8 cellular contexts compared by ENCODE assay signal in the genomic region with DNA sequence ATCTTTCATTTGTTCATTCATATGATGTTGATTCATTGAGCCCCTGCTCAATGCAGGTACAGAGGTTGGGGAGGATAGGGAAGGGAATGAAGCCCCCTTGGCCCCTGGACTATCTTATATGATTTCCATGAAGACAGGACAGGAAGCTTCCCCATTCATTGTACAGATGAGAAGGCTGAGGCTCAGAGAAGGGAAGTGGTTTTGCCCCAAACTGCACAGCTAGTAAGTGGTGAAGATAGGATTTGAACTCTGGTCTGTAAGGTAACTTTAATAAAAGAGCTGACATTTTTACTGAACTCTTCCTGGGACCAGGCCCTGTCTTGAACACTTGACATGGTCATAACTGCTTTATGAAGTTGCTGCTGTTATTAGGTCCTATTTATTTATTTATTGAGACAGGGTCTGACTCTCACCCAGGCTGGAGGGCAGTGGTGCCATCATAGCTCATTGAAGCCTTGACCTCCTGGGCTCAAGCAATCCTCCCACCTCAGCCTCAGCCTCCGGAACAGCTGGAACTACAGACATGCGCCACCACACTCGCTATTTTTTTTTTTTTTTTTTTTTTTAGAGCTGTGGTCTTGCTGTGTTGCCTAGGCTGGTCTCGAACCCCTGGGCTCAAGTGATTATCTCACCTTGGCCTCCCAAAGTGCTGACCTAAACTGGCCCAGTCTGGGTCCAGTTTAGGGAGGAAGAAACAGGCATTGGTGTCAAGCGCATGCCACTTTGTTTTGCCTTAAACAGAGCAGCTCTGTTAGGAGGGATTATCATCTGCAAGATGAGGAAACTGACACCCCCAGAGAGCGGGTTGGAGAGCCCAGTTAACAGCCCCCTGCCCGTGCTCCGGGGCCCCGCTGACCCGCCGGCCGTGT. TPM values are rescaled to one million over a fixed set of nuclear protein-coding genes. Genes with fewer than 3 reads are reported as not detected.
A peak's percentile ranks its signal among the peaks of the same experiment; 100 is the strongest.
DNase-seq lines count a peak whose midpoint lies in the region; ATAC-seq, FAIRE-seq and TF ChIP-seq lines count a peak whose summit lies in the region.

No MANE protein-coding gene starts in this region.

- intact Hi-C loops in PC-9 (cut with micrococcal nuclease; ENCODE audit: unreplicated experiment) (loop anchor here (2.0 kb wide), 1 partner anchor 19 kb away; no protein-coding TSS in a partner anchor), psoas muscle (cut with DNase I) (loop anchor here (2.0 kb wide), 1 partner anchor 57 kb away; no protein-coding TSS in a partner anchor)

- no peak for ATAC-seq in psoas muscle
- ATAC-seq in HG02885 (IDR thresholded peaks at IDR 0.05; ENCODE audit: poor library complexity, unreplicated experiment) = no peak
- ATAC-seq in HG03025 (IDR thresholded peaks at IDR 0.05; ENCODE audit: low FRiP score, unreplicated experiment) = no peak

- H3K27ac ChIP-seq in PC-9 (no peak overlapping the region), esophagus (ENCODE audit: low read depth in 2 of 2, low read length in 1 of 2) (peak overlapping the region; percentile 88 to 91), psoas muscle (peak overlapping the region; percentile 88)

- H3K79me2 ChIP-seq in PC-9 (ENCODE audit: low read depth) = no peaks in the 10 kb centered on the region

- no peaks in the 10 kb centered on the region for H3K9me2 ChIP-seq in PC-9 (ENCODE audit: insufficient read depth)

- FAIRE-seq in GM12892 (lab: Jason Lieb, UNC) = no peak

- TF ChIP-seq POLR2A in GM12892 (IDR thresholded peaks at IDR 0.05; ENCODE audit: low read depth, low read length) = no peak

- peaks cover 19% of the 10 kb centered on the region; the same call in 1 of the 2 replicates for H3K4me1 ChIP-seq in PC-9 (replicated peaks; ENCODE audit: insufficient read depth)
- H3K4me1 ChIP-seq in esophagus (ENCODE audit: control insufficient read depth in 2 of 2, insufficient read depth in 2 of 2, low read length in 1 of 2) = peaks cover 2 to 7% of the 10 kb centered on the region in 2 donors
- H3K4me1 ChIP-seq in psoas muscle = peaks cover 14% of the 10 kb centered on the region

- no peaks in the 10 kb centered on the region for H3K9me3 ChIP-seq in PC-9 (ENCODE audit: insufficient read depth, low read depth)
- no peaks in the 10 kb centered on the region for H3K9me3 ChIP-seq in esophagus (ENCODE audit: control insufficient read depth in 2 of 2, insufficient read depth in 1 of 2, low read depth in 1 of 2, low read length in 1 of 2)
- H3K9me3 ChIP-seq in psoas muscle = no peaks in the 10 kb centered on the region

- POLR2A ChIA-PET in PC-9 (lab: Charles Lee; ENCODE audit: unreplicated experiment) = interaction anchor here (0.5 to 0.9 kb wide), 4 partner anchors 153 to 542 kb away, joined by 3 read pairs; a partner anchor contains a TSS

- no peak for DNase-seq in GM12864 (ENCODE audit: low read depth)
- no peak for DNase-seq in PC-9
- no peak for DNase-seq in psoas muscle
- no peak for DNase-seq in GM12892 (ENCODE audit: insufficient read length)
- DNase-seq in stimulated activated CD4-positive, alpha-beta T cell treated with anti-CD3 and anti-CD28 coated beads, Interleukin-12 subunit alpha, Interleukin-12 subunit beta, amount 100 ng/mL, for 4 hours = no peak

- peaks cover 38% of the 10 kb centered on the region for H3F3A ChIP-seq in PC-9 (ENCODE audit: insufficient read depth, low read depth)

- H3K27me3 ChIP-seq in PC-9 (ENCODE audit: insufficient read depth, low read depth) (no peaks in the 10 kb centered on the region), esophagus (ENCODE audit: control insufficient read depth in 1 of 2, insufficient read depth in 2 of 2, low read length in 2 of 2) (no peaks in the 10 kb centered on the region), psoas muscle (ENCODE audit: insufficient read depth in 3 of 3, low read length in 2 of 3) (no peaks in the 10 kb centered on the region)

- H3K36me3 ChIP-seq in PC-9 (ENCODE audit: low read depth) (no peaks in the 10 kb centered on the region), esophagus (ENCODE audit: control insufficient read depth in 2 of 2, insufficient read depth in 2 of 2, low read length in 1 of 2) (no peaks in the 10 kb centered on the region), psoas muscle (ENCODE audit: insufficient read depth in 1 of 2, low read depth in 1 of 2) (peaks cover 0 to 5% of the 10 kb centered on the region in 2 donors)

- peak overlapping the region; percentile 87 for H2AFZ ChIP-seq in PC-9

- BruUV-seq in PC-9 (replicated peaks; lab: Mats Ljungman, UMichigan) = TSS peak; percentile 13

- H3K4me3 ChIP-seq in GM12864 (ENCODE audit: low read depth, low read length) (peak overlapping the region; percentile 47), PC-9 (peak overlapping the region; percentile 73), esophagus (ENCODE audit: low read depth in 1 of 2, low read length in 2 of 2) (peak overlapping the region; percentile 43 to 58), psoas muscle (peak overlapping the region; percentile 65)

- CTCF ChIA-PET in PC-9 (lab: Charles Lee) = interaction anchor here (0.6 to 1.6 kb wide), 4 partner anchors 45 to 272 kb away, joined by 3 to 12 read pairs (median 4); no protein-coding TSS in a partner anchor

- WGBS in esophagus, 2 donors = 21 to 25% methylated on average over 11 to 12 of the region's 12 CpGs
- 16 to 22% (median 16%) methylated on average over 11 to 12 of the region's 12 CpGs for WGBS in psoas muscle, 3 donors

- peak overlapping the region; percentile 90 for H3K4me2 ChIP-seq in PC-9

- TF ChIP-seq CTCF in GM12864 (IDR thresholded peaks at IDR 0.05; ENCODE audit: low read depth, low read length, missing control alignments) (no peak), PC-9 (conservative IDR thresholded peaks at IDR 0.05) (no peak), psoas muscle (IDR thresholded peaks at IDR 0.05) (no peak)

- no peaks in the 10 kb centered on the region for H4K20me1 ChIP-seq in PC-9 (ENCODE audit: insufficient read depth)

RNA-seq across cellular contexts. Expression of a gene that starts 5.0 kb away (rescaled TPM):
- total RNA-seq in PC-9 (2021) (11.6 and 17.0 TPM in 2 replicates), psoas muscle (10 to 100 TPM in 1 of 4 donors, 1 to 10 TPM in 3; 8.5 to 16.6 (median 9.4) TPM)
- polyA plus RNA-seq in esophagus (1 to 10 TPM; 2.2 to 3.3 TPM), psoas muscle (1 to 10 TPM; 4.9 to 5.5 (median 5.2) TPM)
- not detected for polyA plus RNA-seq in GM12892 (2012; ENCODE audit: missing spikeins)

RNA-seq across cellular contexts. Expression of a gene that starts 7.6 kb away (rescaled TPM):
- 59.3 and 66.9 TPM in 2 replicates for total RNA-seq in PC-9 (2021)
- 10 to 100 TPM; 21.8 to 33.9 TPM for polyA plus RNA-seq in esophagus
- 10 to 100 TPM; 13.9 to 18.1 (median 15.1) TPM for total RNA-seq in psoas muscle
- 10 to 100 TPM; 18.9 to 40.9 (median 30.2) TPM for polyA plus RNA-seq in psoas muscle
- 8.2 TPM for polyA plus RNA-seq in GM12892 (2012; ENCODE audit: missing spikeins)

RNA-seq across cellular contexts. Expression of a gene that starts 21.9 kb away (rescaled TPM):
- 70.8 and 72.7 TPM in 2 replicates for total RNA-seq in PC-9 (2021)
- polyA plus RNA-seq in esophagus = 10 to 100 TPM; 10.7 to 35.6 TPM
- total RNA-seq in psoas muscle = 1 to 10 TPM; 3.4 to 4.2 (median 4.1) TPM
- 1 to 10 TPM; 2.8 to 5.4 (median 2.8) TPM for polyA plus RNA-seq in psoas muscle
- polyA plus RNA-seq in GM12892 (2012; ENCODE audit: missing spikeins) = 3.3 TPM

RNA-seq across cellular contexts. Expression of a gene that starts 47.4 kb away (rescaled TPM):
- total RNA-seq in PC-9 (2021) (40.7 and 43.5 TPM in 2 replicates), psoas muscle (1 to 10 TPM; 3.6 to 5.8 (median 5.5) TPM)
- polyA plus RNA-seq in esophagus (10 to 100 TPM in 1 of 2 donors, 1 to 10 TPM in 1; 8.5 to 11.6 TPM), psoas muscle (1 to 10 TPM; 3.5 to 6.0 (median 4.0) TPM)
- 13.5 TPM for polyA plus RNA-seq in GM12892 (2012; ENCODE audit: missing spikeins)

RNA-seq across cellular contexts. Expression of a gene that starts 56.1 kb away (rescaled TPM):
- 29.6 and 33.2 TPM in 2 replicates for total RNA-seq in PC-9 (2021)
- 1 to 10 TPM; 6.8 to 9.6 TPM for polyA plus RNA-seq in esophagus
- total RNA-seq in psoas muscle = 10 to 100 TPM; 13.3 to 19.0 (median 16.2) TPM
- 10 to 100 TPM in 1 of 3 donors, 1 to 10 TPM in 2; 7.9 to 15.9 (median 9.4) TPM for polyA plus RNA-seq in psoas muscle
- polyA plus RNA-seq in GM12892 (2012; ENCODE audit: missing spikeins) = 4.7 TPM

Comparison
In these comparisons a context has a peak if more than half of its experiments do, and no peak if none do; other contexts are left out.
1. RNA of a gene that starts 21.9 kb away (total RNA-seq): 70.8 to 72.7 TPM in PC-9; 3.4 to 4.2 TPM in psoas muscle; every median in the first group is over 10 times any median in the second.
2. Peak in every context shown above with its lines, with median percentiles within 50 percentile points of each other: H3K4me3 ChIP-seq.